In the genomic region with DNA sequence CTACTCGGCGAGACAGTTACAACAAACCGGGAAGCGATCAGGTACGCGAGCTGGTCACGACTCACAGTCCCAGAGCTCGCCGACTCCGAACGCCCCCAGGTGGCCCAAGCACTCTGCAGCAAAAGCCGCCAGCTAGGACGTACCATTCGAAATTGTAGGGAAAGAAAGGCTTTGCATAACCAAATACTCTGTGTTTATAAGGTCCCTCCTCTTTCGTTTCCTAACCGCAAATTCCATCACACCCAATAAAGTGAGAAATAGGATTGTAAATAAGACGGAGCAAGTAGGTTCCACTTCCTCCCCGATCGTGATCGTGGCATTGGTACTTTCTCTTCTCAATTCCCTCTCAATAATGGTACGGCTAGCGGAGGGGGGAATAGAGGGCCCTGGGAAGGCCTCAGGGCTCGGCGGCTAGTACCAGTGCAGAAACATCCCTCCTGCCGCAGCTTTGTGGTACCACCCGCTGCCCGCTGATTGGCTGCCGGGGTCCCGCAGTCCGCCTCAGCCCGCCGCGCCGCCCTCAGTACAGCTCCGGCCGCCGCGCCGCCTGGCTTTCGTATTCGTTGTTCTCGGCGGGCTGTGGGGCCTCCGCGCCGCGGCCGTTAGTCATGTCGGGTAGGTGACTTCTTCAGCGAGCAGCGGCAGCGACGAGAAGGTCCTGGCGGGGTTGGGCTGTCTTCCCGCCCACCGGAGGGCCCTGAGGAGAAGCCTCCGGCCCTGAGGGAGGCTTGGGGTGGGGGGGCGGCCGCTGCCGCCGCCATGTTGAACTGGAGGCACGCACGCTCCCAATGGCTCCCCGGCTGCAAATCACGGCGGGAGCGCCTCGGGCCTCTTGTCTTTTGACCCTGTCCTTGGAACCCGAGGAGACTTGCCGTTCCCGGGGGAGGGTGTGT, we compare ENCODE assay signal across 8 cellular contexts. TPM values are rescaled to one million over a fixed set of nuclear protein-coding genes. Genes with fewer than 3 reads are reported as not detected.
A peak's percentile ranks its signal among the peaks of the same experiment; 100 is the strongest.
DNase-seq lines count a peak whose midpoint lies in the region; ATAC-seq, FAIRE-seq and TF ChIP-seq lines count a peak whose summit lies in the region.

Gene TAF15 (plus strand): TSS at position 523 of the 893 bp plus-strand sequence. CDS start 86 bp downstream, at position 609.

- peak; percentile 97 for TF ChIP-seq POLR2A in GM12892 (IDR thresholded peaks at IDR 0.05; ENCODE audit: low read depth, low read length)
- TF ChIP-seq POLR2A in adrenal gland (IDR thresholded peaks at IDR 0.05) = peak; percentile 99

- POLR2A ChIA-PET in T-cell (lab: Charles Lee) = interaction anchor here (0.5 to 1.5 kb wide), 7 partner anchors 8 to 231 kb away, joined by 3 to 7 read pairs (median 3); partner anchors contain the start of gene PEX12 (in 1 of the 2)

- intact Hi-C loops in adrenal gland (cut with DNase I) (loop anchor here in 1 of 2 donors (5.0 kb wide), 1 partner anchor 42 kb away; no protein-coding TSS in a partner anchor), heart right ventricle (cut with DNase I) (no loop called here), posterior vena cava (cut with DNase I) (loop anchor here in 1 of 2 donors (10.0 kb wide), 1 partner anchor 224 kb away; the partner anchor contains the start of gene AP2B1), upper lobe of right lung (cut with DNase I) (loop anchor here (5.0 kb wide), 1 partner anchor 42 kb away; no protein-coding TSS in a partner anchor)

- H3K27me3 ChIP-seq in adrenal gland = no peaks in the 10 kb centered on the region
- H3K27me3 ChIP-seq in heart right ventricle = no peaks in the 10 kb centered on the region
- no peaks in the 10 kb centered on the region for H3K27me3 ChIP-seq in upper lobe of right lung

- FAIRE-seq in GM12892 (lab: Jason Lieb, UNC) = no peak

- peak within 1 kb of the TSS; percentile 99 for H3K27ac Mint-ChIP-seq in T-cell

- H3K4me3 ChIP-seq in adrenal gland (peak within 1 kb of the TSS; percentile 43 to 96 (median 88)), heart right ventricle (peak within 1 kb of the TSS; percentile 52 to 95 (median 78)), upper lobe of right lung (peak within 1 kb of the TSS; percentile 77)

- peaks cover 10% of the 10 kb centered on the region for H3K36me3 Mint-ChIP-seq in T-cell

- H3K36me3 ChIP-seq in adrenal gland (replicated peaks in 1 of 2) (no peaks in the 10 kb centered on the region), heart right ventricle (no peaks in the 10 kb centered on the region), upper lobe of right lung (no peaks in the 10 kb centered on the region)

- no peaks in the 10 kb centered on the region for H3K9me3 ChIP-seq in adrenal gland (replicated peaks in 1 of 3)
- no peaks in the 10 kb centered on the region for H3K9me3 ChIP-seq in heart right ventricle
- no peaks in the 10 kb centered on the region for H3K9me3 ChIP-seq in upper lobe of right lung

- DNase-seq in GM12892 (ENCODE audit: insufficient read length) (peak; percentile 86), NCI-H1436 treated with DMSO at 0.1 percent for 48 hours (lab: John Stamatoyannopoulos, UW) (peak; percentile 98), T-cell (peak; percentile 81 to 98 (median 95)), adrenal gland (peak; percentile 95 to 98 (median 97)), heart right ventricle (peak; percentile 94 to 98), posterior vena cava (ENCODE audit: low spot score) (peak; percentile 98), upper lobe of right lung (peak; percentile 97)

- TF ChIP-seq CTCF in adrenal gland (IDR thresholded peaks at IDR 0.05) = peak; percentile 36 to 84 (median 74)
- TF ChIP-seq CTCF in heart right ventricle (IDR thresholded peaks at IDR 0.05) = peak; percentile 57 to 84 (median 69)
- TF ChIP-seq CTCF in upper lobe of right lung (IDR thresholded peaks at IDR 0.05) = peak; percentile 65

- H3K27ac ChIP-seq in adrenal gland (peak within 1 kb of the TSS; percentile 86 to 97 (median 95)), heart right ventricle (peak within 1 kb of the TSS; percentile 80 to 98 (median 92)), upper lobe of right lung (peak within 1 kb of the TSS; percentile 91)

- no peaks in the 10 kb centered on the region for H3K27me3 Mint-ChIP-seq in T-cell

- H3K4me1 ChIP-seq in adrenal gland (replicated peaks in 1 of 2) (peaks cover 14 to 24% of the 10 kb centered on the region in 2 donors), heart right ventricle (peaks cover 0 to 56% (median 34%) of the 10 kb centered on the region in 9 donors), upper lobe of right lung (peaks cover 47% of the 10 kb centered on the region)

- 0 to 1% (median 1%) methylated on average over 18 to 71 of the region's 71 CpGs for WGBS in adrenal gland, 4 donors
- 1% methylated on average over 71 of the region's 71 CpGs for WGBS in heart right ventricle, 2 donors

- peak within 1 kb of the TSS; percentile 92 to 93 (median 93) for H3K4me3 Mint-ChIP-seq in T-cell

- CTCF ChIA-PET in T-cell (lab: Charles Lee) = interaction anchor here (0.5 to 3.1 kb wide), 22 partner anchors 8 to 497 kb away, joined by 3 to 75 read pairs (median 4); no protein-coding TSS in a partner anchor

- H3K4me1 Mint-ChIP-seq in T-cell = peaks cover 51 to 53% (median 53%) of the 10 kb centered on the region in 3 donors

- ATAC-seq in HG02852 (IDR thresholded peaks at IDR 0.05; ENCODE audit: unreplicated experiment) = peak; percentile 90
- ATAC-seq in T-cell (replicated peaks in 1 of 4) = peak; percentile 91 to 93 (median 92)
- ATAC-seq in heart right ventricle = peak; percentile 98 to 99 (median 98)
- ATAC-seq in upper lobe of right lung = peak; percentile 98

- H3K9me3 Mint-ChIP-seq in T-cell = no peaks in the 10 kb centered on the region

RNA-seq across cellular contexts. Expression of gene TAF15, which starts in this region (rescaled TPM):
- polyA plus RNA-seq in GM12892 (2012; ENCODE audit: missing spikeins) = 133 TPM
- total RNA-seq in T-cell = 100 to 1,000 TPM; 186 to 228 (median 201) TPM
- total RNA-seq in adrenal gland = 100 to 1,000 TPM in 4 of 8 donors, 10 to 100 TPM in 4; 27.8 to 153 (median 103) TPM
- 100 to 1,000 TPM; 143 to 213 (median 199) TPM for polyA plus RNA-seq in adrenal gland
- 100 to 1,000 TPM; 102 to 158 (median 135) TPM for total RNA-seq in heart right ventricle
- polyA plus RNA-seq in heart right ventricle = 10 to 100 TPM; 56.1 to 72.2 TPM
- total RNA-seq in posterior vena cava = 100 to 1,000 TPM; 121 to 129 TPM
- 142 TPM for total RNA-seq in upper lobe of right lung

Comparison
In these comparisons a context has a peak if more than half of its experiments do, and no peak if none do; other contexts are left out.
1. Peak in every context shown above with its lines: DNase-seq, ATAC-seq, H3K4me3 ChIP-seq and H3K27ac ChIP-seq.